ENCODE assay signal across 8 cellular contexts in genomic region chr17:48051706-48052486, GRCh38. TPM values are rescaled to one million over a fixed set of nuclear protein-coding genes. Genes with fewer than 3 reads are reported as not detected.
DNase-seq lines count a peak whose midpoint lies in the region; ATAC-seq and TF ChIP-seq lines count a peak whose summit lies in the region.

No MANE protein-coding gene starts in this region.

- peaks cover 73% of the 10 kb centered on the region for H3K4me1 Mint-ChIP-seq in WTC11

- no peak for ATAC-seq in WTC11

- POLR2A ChIA-PET in WTC11 (lab: Charles Lee) = interaction anchor here (1.2 kb wide), 1 partner anchor 17 kb away, joined by 3 read pairs; no protein-coding TSS in a partner anchor

- TF ChIP-seq POLR2A in prostate gland (IDR thresholded peaks at IDR 0.05) = no peak

- peaks cover 32% of the 10 kb centered on the region for H3K36me3 Mint-ChIP-seq in WTC11

- no peaks in the 10 kb centered on the region for H3K9me3 Mint-ChIP-seq in WTC11

- peak overlapping the region; percentile 36 for H3K4me3 Mint-ChIP-seq in WTC11

- CTCF ChIA-PET in WTC11 (lab: Charles Lee) = interaction anchor here (0.6 to 3.4 kb wide), 5 partner anchors 15 to 105 kb away, joined by 3 to 25 read pairs (median 5); no protein-coding TSS in a partner anchor

- peaks cover 47% of the 10 kb centered on the region for H3K4me1 ChIP-seq in prostate gland (replicated peaks)

- DNase-seq in NCI-H82 (lab: John Stamatoyannopoulos, UW) = peak; percentile 28
- DNase-seq in NCI-H82 treated with DMSO at 0.1 percent for 48 hours (lab: John Stamatoyannopoulos, UW; ENCODE audit: unreplicated experiment) = no peak
- no peak for DNase-seq in WTC11 (ENCODE audit: low spot score)
- peak; percentile 56 to 83 for DNase-seq in foreskin fibroblast
- DNase-seq in prostate gland (ENCODE audit: low spot score) = peak; percentile 28
- DNase-seq in NCI-H2196 (lab: John Stamatoyannopoulos, UW; ENCODE audit: unreplicated experiment) = no peak
- DNase-seq in stimulated activated naive CD4-positive, alpha-beta T cell (lab: John Stamatoyannopoulos, UW) = no peak
- no peak for DNase-seq in activated gamma-delta T cell treated with Interleukin-2 at 50 U/mL for 16 hours

- peak overlapping the region; percentile 95 to 98 for H3K27ac ChIP-seq in prostate gland

- H3K4me3 ChIP-seq in foreskin fibroblast (ENCODE audit: low read depth in 1 of 2, low read length in 2 of 2) = peak overlapping the region; percentile 19 to 42
- H3K4me3 ChIP-seq in prostate gland = peak overlapping the region in 1 of 2 donors; percentile 9

- H3K27ac Mint-ChIP-seq in WTC11 = peak overlapping the region; percentile 98

- H3K36me3 ChIP-seq in prostate gland = peaks cover 0 to 8% of the 10 kb centered on the region in 2 donors

- no peaks in the 10 kb centered on the region for H3K27me3 ChIP-seq in prostate gland (replicated peaks; ENCODE audit: insufficient read depth)

- 48% methylated on average over 5 of the region's 5 CpGs for WGBS in prostate gland

- H3K9me3 ChIP-seq in prostate gland = no peaks in the 10 kb centered on the region

- no peak for TF ChIP-seq CTCF in WTC11 (IDR thresholded peaks at IDR 0.05)
- TF ChIP-seq CTCF in foreskin fibroblast (IDR thresholded peaks at IDR 0.05; ENCODE audit: low read depth, low read length) = peak; percentile 11
- TF ChIP-seq CTCF in prostate gland (IDR thresholded peaks at IDR 0.05) = peak in 1 of 4 experiments; percentile 22

- intact Hi-C loops in prostate gland (cut with DNase I) = no loop called here

- H3K27me3 Mint-ChIP-seq in WTC11 (ENCODE audit: low read depth) = no peaks in the 10 kb centered on the region

TF ChIP-seq in WTC11, 78 proteins besides CTCF, POLR2A, EP300 and RAD21 (continues in another document):
- TF ChIP-seq ZNF532 (CRISPR knock-in tag; IDR thresholded peaks at IDR 0.05; ENCODE audit: borderline replicate concordance) (no peak), NR3C1 (CRISPR knock-in tag; conservative IDR thresholded peaks at IDR 0.05; ENCODE audit: low read depth) (no peak), GTF2I (CRISPR knock-in tag; conservative IDR thresholded peaks at IDR 0.05) (no peak), AFF4 (CRISPR knock-in tag; IDR thresholded peaks at IDR 0.05; ENCODE audit: borderline replicate concordance) (no peak), USF1 (CRISPR knock-in tag; IDR thresholded peaks at IDR 0.05) (no peak), CREM (CRISPR knock-in tag; IDR thresholded peaks at IDR 0.05) (no peak), ZNF396 (CRISPR knock-in tag; IDR thresholded peaks at IDR 0.05; ENCODE audit: borderline replicate concordance) (no peak), ZNF281 (CRISPR knock-in tag; IDR thresholded peaks at IDR 0.05) (no peak), ATF2 (CRISPR knock-in tag; IDR thresholded peaks at IDR 0.05; ENCODE audit: borderline replicate concordance, low read depth) (no peak), NR1H2 (CRISPR knock-in tag; IDR thresholded peaks at IDR 0.05) (no peak)

RNA-seq across cellular contexts. Expression of gene NFE2L1, which starts 3.7 kb away (rescaled TPM):
- 130 to 149 TPM (median 131 TPM) in 3 replicates for total RNA-seq in WTC11 (2021)
- total RNA-seq in prostate gland = 100 to 1,000 TPM in 1 of 2 donors, 10 to 100 TPM in 1; 87.8 to 244 TPM

RNA-seq across cellular contexts. Expression of gene COPZ2, which starts 14.3 kb away (rescaled TPM):
- total RNA-seq in WTC11 (2021) = 0.37 to 0.44 TPM in 2 of 3 replicates, not detected in the other
- total RNA-seq in prostate gland = 10 to 100 TPM; 18.1 to 18.5 TPM

RNA-seq across cellular contexts. Expression of gene CBX1, which starts 49.4 kb away (rescaled TPM):
- 162 to 167 TPM (median 165 TPM) in 3 replicates for total RNA-seq in WTC11 (2021)
- 10 to 100 TPM; 35.0 to 43.7 TPM for total RNA-seq in prostate gland

RNA-seq across cellular contexts. Expression of gene SNX11, which starts 55.7 kb away (rescaled TPM):
- total RNA-seq in WTC11 (2021) (19.3 to 24.5 TPM (median 20.1 TPM) in 3 replicates), prostate gland (10 to 100 TPM; 15.2 to 16.0 TPM)

Comparison
In these comparisons a context has a peak if more than half of its experiments do, and no peak if none do; other contexts are left out.
1. DNase-seq: peak in NCI-H82 (single experiment), foreskin fibroblast (2 of 2) and prostate gland (single experiment); none in NCI-H82 treated with DMSO at 0.1 percent for 48 hours (single experiment), WTC11 (single experiment), NCI-H2196 (single experiment), stimulated activated naive CD4-positive, alpha-beta T cell (0 of 6) and activated gamma-delta T cell treated with Interleukin-2 at 50 U/mL for 16 hours (single experiment).
2. RNA of gene COPZ2, which starts 14.3 kb away (total RNA-seq): 18.1 to 18.5 TPM in prostate gland; 0.37 to 0.44 TPM in WTC11; every median in the first group is over 10 times any median in the second.